2 cellular contexts compared by ENCODE assay signal in genomic region chr7:107900496-107900895, GRCh38.
TF ChIP-seq lines count a peak whose summit lies in the region.

No MANE protein-coding gene starts in this region.

TF ChIP-seq in A549, 52 proteins besides CTCF, POLR2A, EP300 and RAD21:
- TF ChIP-seq HMGXB4 (CRISPR knock-in tag; IDR thresholded peaks at IDR 0.05; ENCODE audit: borderline replicate concordance) (no peak), KDM1A (IDR thresholded peaks at IDR 0.05; ENCODE audit: low read depth) (0 out of 2 replicates have a peak, but pooled peaks have one; percentile 43), SMC3 (IDR thresholded peaks at IDR 0.05) (no peak), MAZ (IDR thresholded peaks at IDR 0.05; ENCODE audit: borderline replicate concordance, low read depth, low read length) (no peak), CBX8 (IDR thresholded peaks at IDR 0.05) (no peak), HEYL (CRISPR knock-in tag; IDR thresholded peaks at IDR 0.05) (no peak), ZFP36 (IDR thresholded peaks at IDR 0.05; ENCODE audit: borderline replicate concordance, partially characterized antibody) (peak; percentile 48), E2F6 (IDR thresholded peaks at IDR 0.05; ENCODE audit: borderline replicate concordance, low read depth) (no peak)
- TF ChIP-seq, protein P1, sequence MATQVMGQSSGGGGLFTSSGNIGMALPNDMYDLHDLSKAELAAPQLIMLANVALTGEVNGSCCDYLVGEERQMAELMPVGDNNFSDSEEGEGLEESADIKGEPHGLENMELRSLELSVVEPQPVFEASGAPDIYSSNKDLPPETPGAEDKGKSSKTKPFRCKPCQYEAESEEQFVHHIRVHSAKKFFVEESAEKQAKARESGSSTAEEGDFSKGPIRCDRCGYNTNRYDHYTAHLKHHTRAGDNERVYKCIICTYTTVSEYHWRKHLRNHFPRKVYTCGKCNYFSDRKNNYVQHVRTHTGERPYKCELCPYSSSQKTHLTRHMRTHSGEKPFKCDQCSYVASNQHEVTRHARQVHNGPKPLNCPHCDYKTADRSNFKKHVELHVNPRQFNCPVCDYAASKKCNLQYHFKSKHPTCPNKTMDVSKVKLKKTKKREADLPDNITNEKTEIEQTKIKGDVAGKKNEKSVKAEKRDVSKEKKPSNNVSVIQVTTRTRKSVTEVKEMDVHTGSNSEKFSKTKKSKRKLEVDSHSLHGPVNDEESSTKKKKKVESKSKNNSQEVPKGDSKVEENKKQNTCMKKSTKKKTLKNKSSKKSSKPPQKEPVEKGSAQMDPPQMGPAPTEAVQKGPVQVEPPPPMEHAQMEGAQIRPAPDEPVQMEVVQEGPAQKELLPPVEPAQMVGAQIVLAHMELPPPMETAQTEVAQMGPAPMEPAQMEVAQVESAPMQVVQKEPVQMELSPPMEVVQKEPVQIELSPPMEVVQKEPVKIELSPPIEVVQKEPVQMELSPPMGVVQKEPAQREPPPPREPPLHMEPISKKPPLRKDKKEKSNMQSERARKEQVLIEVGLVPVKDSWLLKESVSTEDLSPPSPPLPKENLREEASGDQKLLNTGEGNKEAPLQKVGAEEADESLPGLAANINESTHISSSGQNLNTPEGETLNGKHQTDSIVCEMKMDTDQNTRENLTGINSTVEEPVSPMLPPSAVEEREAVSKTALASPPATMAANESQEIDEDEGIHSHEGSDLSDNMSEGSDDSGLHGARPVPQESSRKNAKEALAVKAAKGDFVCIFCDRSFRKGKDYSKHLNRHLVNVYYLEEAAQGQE (IDR thresholded peaks at IDR 0.05), result no peak
- TF ChIP-seq, protein P2, sequence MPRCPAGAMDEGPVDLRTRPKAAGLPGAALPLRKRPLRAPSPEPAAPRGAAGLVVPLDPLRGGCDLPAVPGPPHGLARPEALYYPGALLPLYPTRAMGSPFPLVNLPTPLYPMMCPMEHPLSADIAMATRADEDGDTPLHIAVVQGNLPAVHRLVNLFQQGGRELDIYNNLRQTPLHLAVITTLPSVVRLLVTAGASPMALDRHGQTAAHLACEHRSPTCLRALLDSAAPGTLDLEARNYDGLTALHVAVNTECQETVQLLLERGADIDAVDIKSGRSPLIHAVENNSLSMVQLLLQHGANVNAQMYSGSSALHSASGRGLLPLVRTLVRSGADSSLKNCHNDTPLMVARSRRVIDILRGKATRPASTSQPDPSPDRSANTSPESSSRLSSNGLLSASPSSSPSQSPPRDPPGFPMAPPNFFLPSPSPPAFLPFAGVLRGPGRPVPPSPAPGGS (IDR thresholded peaks at IDR 0.05), result no peak
- TF ChIP-seq, protein P3, sequence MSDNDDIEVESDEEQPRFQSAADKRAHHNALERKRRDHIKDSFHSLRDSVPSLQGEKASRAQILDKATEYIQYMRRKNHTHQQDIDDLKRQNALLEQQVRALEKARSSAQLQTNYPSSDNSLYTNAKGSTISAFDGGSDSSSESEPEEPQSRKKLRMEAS (IDR thresholded peaks at IDR 0.05), result no peak
- TF ChIP-seq, protein P4, sequence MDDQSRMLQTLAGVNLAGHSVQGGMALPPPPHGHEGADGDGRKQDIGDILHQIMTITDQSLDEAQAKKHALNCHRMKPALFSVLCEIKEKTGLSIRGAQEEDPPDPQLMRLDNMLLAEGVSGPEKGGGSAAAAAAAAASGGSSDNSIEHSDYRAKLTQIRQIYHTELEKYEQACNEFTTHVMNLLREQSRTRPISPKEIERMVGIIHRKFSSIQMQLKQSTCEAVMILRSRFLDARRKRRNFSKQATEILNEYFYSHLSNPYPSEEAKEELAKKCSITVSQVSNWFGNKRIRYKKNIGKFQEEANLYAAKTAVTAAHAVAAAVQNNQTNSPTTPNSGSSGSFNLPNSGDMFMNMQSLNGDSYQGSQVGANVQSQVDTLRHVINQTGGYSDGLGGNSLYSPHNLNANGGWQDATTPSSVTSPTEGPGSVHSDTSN (IDR thresholded peaks at IDR 0.05), result no peak

TF ChIP-seq in H1, 55 proteins besides CTCF, POLR2A, EP300 and RAD21:
- TF ChIP-seq CBX8 (IDR thresholded peaks at IDR 0.05; ENCODE audit: borderline replicate concordance, low read depth, low read length) (no peak), KDM1A (IDR thresholded peaks at IDR 0.05; ENCODE audit: borderline replicate concordance, low read length) (peak; percentile 93), HDAC2 (IDR thresholded peaks at IDR 0.05; ENCODE audit: borderline replicate concordance in 1 of 2, low read depth in 2 of 2, low read length in 2 of 2) (peak in 1 of 2 experiments; percentile 83; a peak in 1 of 4 replicates)
